1 cellular context compared by ENCODE assay signal in genomic region chr17:79125503-79125902, GRCh38.
TF ChIP-seq lines count a peak whose summit lies in the region.

No MANE protein-coding gene starts in this region.

TF ChIP-seq in H1, 55 proteins besides CTCF, POLR2A, EP300 and RAD21:
- TF ChIP-seq TAF1 (IDR thresholded peaks at IDR 0.05; ENCODE audit: low read depth, low read length) (no peak), BRCA1 (IDR thresholded peaks at IDR 0.05; ENCODE audit: low read depth, low read length) (no peak), CHD7 (IDR thresholded peaks at IDR 0.05; ENCODE audit: insufficient replicate concordance, low read length) (no peak), POLR2AphosphoS5 (IDR thresholded peaks at IDR 0.05; ENCODE audit: low read depth, low read length) (no peak), NANOG (IDR thresholded peaks at IDR 0.05; ENCODE audit: insufficient read depth, low read depth, low read length, poor library complexity, severe bottlenecking) (no peak), SAP30 (IDR thresholded peaks at IDR 0.05; ENCODE audit: insufficient read depth, insufficient replicate concordance, low read length) (no peak), SP1 (IDR thresholded peaks at IDR 0.05; ENCODE audit: low read depth, low read length) (no peak), RBBP5 (IDR thresholded peaks at IDR 0.05; ENCODE audit: borderline replicate concordance, low read depth, low read length) (no peak), MAX (IDR thresholded peaks at IDR 0.05) (no peak), TAF7 (optimal IDR thresholded peaks at IDR 0.05; ENCODE audit: borderline replicate concordance, low read depth, low read length) (no peak), ATF2 (IDR thresholded peaks at IDR 0.05; ENCODE audit: low read length) (no peak), FOSL1 (IDR thresholded peaks at IDR 0.05; ENCODE audit: insufficient read depth, low read depth, low read length) (no peak), CEBPB (IDR thresholded peaks at IDR 0.05; ENCODE audit: low read depth, low read length) (no peak), RFX5 (IDR thresholded peaks at IDR 0.05; ENCODE audit: borderline replicate concordance, low read depth, low read length) (no peak), TBP (IDR thresholded peaks at IDR 0.05; ENCODE audit: low read depth, low read length) (no peak), SP2 (IDR thresholded peaks at IDR 0.05; ENCODE audit: low read length) (no peak), USF2 (IDR thresholded peaks at IDR 0.05; ENCODE audit: low read length) (no peak), EZH2 (IDR thresholded peaks at IDR 0.05; ENCODE audit: low read depth, low read length, severe bottlenecking) (no peak), HDAC6 (IDR thresholded peaks at IDR 0.05; ENCODE audit: low read depth, low read length) (no peak), EGR1 (IDR thresholded peaks at IDR 0.05; ENCODE audit: borderline replicate concordance, low read depth, low read length) (no peak)
